ENCODE assay signal across 24 cellular contexts in genomic region chr13:96849091-96849490, GRCh38.
"Had no signal": no experiment of that assay in that cellular context is flagged by ENCODE, and none has a peak within 500 bp of the region (broad histone marks: within the 10 kb centered on the region; RNA-seq: fewer than 3 reads in every experiment).

No MANE protein-coding gene starts in this region.

- H3K4me3 ChIP-seq: colonic mucosa, coronary artery, dorsolateral prefrontal cortex, esophagus muscularis mucosa, esophagus squamous epithelium, gastrocnemius medialis, gastroesophageal sphincter, heart left ventricle, heart right ventricle had no signal

- ATAC-seq: effector memory CD8-positive, alpha-beta T cell; esophagus mucosa; foreskin keratinocyte; gastrocnemius medialis; gastroesophageal sphincter; heart left ventricle; heart right ventricle had no signal

- H3K9me3 ChIP-seq: colonic mucosa, esophagus muscularis mucosa, esophagus squamous epithelium, gastrocnemius medialis, gastroesophageal sphincter, heart left ventricle had no signal

- H3K27ac ChIP-seq: colonic mucosa, coronary artery, dorsolateral prefrontal cortex, epithelial cell of prostate, esophagus muscularis mucosa, esophagus squamous epithelium, foreskin keratinocyte, gastrocnemius medialis, gastroesophageal sphincter, heart left ventricle, heart right ventricle had no signal

- H3K4me1 ChIP-seq: colonic mucosa, esophagus muscularis mucosa, esophagus squamous epithelium, foreskin keratinocyte, gastrocnemius medialis, gastroesophageal sphincter, heart left ventricle, heart right ventricle had no signal

- H3K36me3 ChIP-seq: colonic mucosa, esophagus muscularis mucosa, esophagus squamous epithelium, gastrocnemius medialis, gastroesophageal sphincter, heart left ventricle, heart right ventricle had no signal

- DNase-seq: colonic mucosa; cortex of kidney; dermis blood vessel endothelial cell; dorsolateral prefrontal cortex; effector CD4-positive, alpha-beta T cell; effector CD8-positive, alpha-beta T cell; effector memory CD4-positive, alpha-beta T cell; effector memory CD8-positive, alpha-beta T cell; endodermal cell; erythroblast; esophagus squamous epithelium; foreskin fibroblast; foreskin keratinocyte; foreskin melanocyte; gastrocnemius medialis; glutamatergic neuron; head of caudate nucleus; heart left ventricle; heart right ventricle had no signal

- H3K27me3 ChIP-seq: colonic mucosa, esophagus muscularis mucosa, esophagus squamous epithelium, foreskin keratinocyte, gastrocnemius medialis, gastroesophageal sphincter, heart left ventricle, heart right ventricle had no signal
